Comparison of ENCODE assay signal across 24 cellular contexts in genomic region chr6:130670142-130670541, GRCh38.
DNase-seq lines count a peak whose midpoint lies in the region; ATAC-seq, FAIRE-seq and TF ChIP-seq lines count a peak whose summit lies in the region.
"Had no signal": no experiment of that assay in that cellular context is flagged by ENCODE, and none has a peak within 500 bp of the region (broad histone marks: within the 10 kb centered on the region; RNA-seq: fewer than 3 reads in every experiment).

No MANE protein-coding gene starts in this region.

- H3K9me3 ChIP-seq in HepG2 (ENCODE audit: low read length) (no peaks in the 10 kb centered on the region), right lobe of liver (no peaks in the 10 kb centered on the region), upper lobe of left lung (no peaks in the 10 kb centered on the region)
- H3K9me3 ChIP-seq in CD4-positive, alpha-beta T cell (ENCODE audit: control insufficient read depth, low read length), result no peaks in the 10 kb centered on the region
- H3K9me3 ChIP-seq: esophagus muscularis mucosa, gastroesophageal sphincter, right atrium auricular region had no signal

- no peak overlapping the region for H3K4me3 ChIP-seq in HepG2 (replicated peaks in 1 of 3; ENCODE audit: insufficient read depth in 1 of 3, low read depth in 2 of 3, low read length in 3 of 3)
- no peak overlapping the region for H3K4me3 ChIP-seq in right lobe of liver
- no peak overlapping the region for H3K4me3 ChIP-seq in upper lobe of left lung
- H3K4me3 ChIP-seq: esophagus muscularis mucosa, gastroesophageal sphincter, lung, right atrium auricular region had no signal

- no peak overlapping the region for H3K4me2 ChIP-seq in HepG2 (ENCODE audit: low read depth, low read length)

- in situ Hi-C loops in HepG2 (cut with HindIII; ENCODE audit: extremely low pct_ligation_motif_present, low pct_unique_long_range_greater_than_20kb), result no loop called here

- H3K4me3 Mint-ChIP-seq in nephron, result no peak overlapping the region
- no peak overlapping the region for H3K4me3 Mint-ChIP-seq in CD4-positive, alpha-beta T cell
- H3K4me3 Mint-ChIP-seq: activated CD4-positive, alpha-beta memory T cell treated with anti-CD3 and anti-CD28 coated beads, Interleukin-2, amount 10 ng/mL, durations not matched to agents 7 days and 5 days; brain had no signal

- no peak overlapping the region for H3K9ac ChIP-seq in HepG2 (ENCODE audit: insufficient read depth, low read depth, low read length)

- no peak overlapping the region for H2AFZ ChIP-seq in HepG2 (ENCODE audit: low read length)

- peaks cover 9% of the 10 kb centered on the region for H3K9me3 Mint-ChIP-seq in nephron
- no peaks in the 10 kb centered on the region for H3K9me3 Mint-ChIP-seq in CD4-positive, alpha-beta T cell
- H3K9me3 Mint-ChIP-seq: activated CD4-positive, alpha-beta memory T cell treated with anti-CD3 and anti-CD28 coated beads, Interleukin-2, amount 10 ng/mL, durations not matched to agents 7 days and 5 days had no signal

- DNase-seq in HepG2 (ENCODE audit: low spot score) (peak; percentile 13), right lobe of liver (no peak), SK-N-DZ (ENCODE audit: low spot score) (peak; percentile 61), upper lobe of left lung (no peak), GM20000 (ENCODE audit: low spot score) (no peak)
- DNase-seq in CD4-positive, alpha-beta T cell, result no peak
- DNase-seq: activated CD4-positive, alpha-beta memory T cell treated with anti-CD3 and anti-CD28 coated beads, Interleukin-2, amount 10 ng/mL, durations not matched to agents 7 days and 5 days; activated T-cell treated with anti-CD3 and anti-CD28 coated beads for 4 hours; kidney; NCI-H146; NCI-H2227 treated with DMSO at 0.1 percent for 48 hours; trophoblast cell had no signal

- TF ChIP-seq CTCF in HepG2 (CRISPR knock-in tag; IDR thresholded peaks at IDR 0.05), result peak; percentile 23; the same call in 1 of the 2 replicates
- no peak for TF ChIP-seq CTCF in right lobe of liver (IDR thresholded peaks at IDR 0.05)
- TF ChIP-seq CTCF in nephron (IDR thresholded peaks at IDR 0.05; ENCODE audit: unreplicated experiment in 3 of 3), result no peak
- TF ChIP-seq CTCF in upper lobe of left lung (IDR thresholded peaks at IDR 0.05), result no peak
- no peak for TF ChIP-seq CTCF in CD4-positive, alpha-beta T cell (IDR thresholded peaks at IDR 0.05)
- TF ChIP-seq CTCF in GM20000 (IDR thresholded peaks at IDR 0.05; ENCODE audit: extremely low read depth, missing control alignments), result no peak

- no peaks in the 10 kb centered on the region for H3K36me3 Mint-ChIP-seq in nephron (ENCODE audit: low read depth)
- H3K36me3 Mint-ChIP-seq in CD4-positive, alpha-beta T cell (ENCODE audit: low read depth), result no peaks in the 10 kb centered on the region
- H3K36me3 Mint-ChIP-seq: brain had no signal

- H3K4me1 Mint-ChIP-seq in nephron, result peaks cover 35% of the 10 kb centered on the region
- H3K4me1 Mint-ChIP-seq in CD4-positive, alpha-beta T cell (ENCODE audit: low read depth), result no peaks in the 10 kb centered on the region

- no TSS peak for BruUV-seq in HepG2 (replicated peaks; lab: Mats Ljungman, UMichigan)

- no peak for TF ChIP-seq POLR2A in HepG2 (IDR thresholded peaks at IDR 0.05; ENCODE audit: insufficient read depth in 1 of 2, low read depth in 2 of 2, low read length in 2 of 2)
- TF ChIP-seq POLR2A in right lobe of liver (IDR thresholded peaks at IDR 0.05), result no peak
- no peak for TF ChIP-seq POLR2A in upper lobe of left lung (IDR thresholded peaks at IDR 0.05)

- TF ChIP-seq EP300 in HepG2 (IDR thresholded peaks at IDR 0.05; ENCODE audit: low read depth in 2 of 2, low read length in 2 of 2) (no peak), HepG2 (CRISPR knock-in tag; IDR thresholded peaks at IDR 0.05; ENCODE audit: borderline replicate concordance) (no peak), upper lobe of left lung (IDR thresholded peaks at IDR 0.05) (no peak)

- TF ChIP-seq RAD21 in HepG2 (CRISPR knock-in tag; IDR thresholded peaks at IDR 0.05), result no peak

- H3K36me3 ChIP-seq in HepG2 (replicated peaks in 1 of 2; ENCODE audit: control insufficient read depth in 1 of 2, insufficient read depth in 2 of 2, low read length in 2 of 2) (no peaks in the 10 kb centered on the region), right lobe of liver (no peaks in the 10 kb centered on the region), upper lobe of left lung (no peaks in the 10 kb centered on the region)
- H3K36me3 ChIP-seq: esophagus muscularis mucosa, gastroesophageal sphincter, right atrium auricular region had no signal

- no peak overlapping the region for H3K27ac ChIP-seq in HepG2 (ENCODE audit: extremely low read length, insufficient read depth, low read length)
- no peak overlapping the region for H3K27ac ChIP-seq in right lobe of liver
- no peak overlapping the region for H3K27ac ChIP-seq in upper lobe of left lung
- H3K27ac ChIP-seq in CD4-positive, alpha-beta T cell (ENCODE audit: low read depth, low read length), result no peak overlapping the region
- H3K27ac ChIP-seq: C4-2B, gastroesophageal sphincter, HL-60, right atrium auricular region had no signal

- no peaks in the 10 kb centered on the region for H3K4me1 ChIP-seq in HepG2 (ENCODE audit: insufficient read depth, low read length)
- H3K4me1 ChIP-seq in right lobe of liver, result no peaks in the 10 kb centered on the region
- H3K4me1 ChIP-seq in upper lobe of left lung, result no peaks in the 10 kb centered on the region
- H3K4me1 ChIP-seq: esophagus muscularis mucosa, gastroesophageal sphincter had no signal

- WGBS in HepG2 (ENCODE audit: low lambda C conversion rate), result 2% methylated on average over 6 of the region's 6 CpGs
- WGBS in right lobe of liver (ENCODE audit: insufficient coverage, low coverage, low lambda C conversion rate, missing lambda C conversion rate), result 44% methylated on average over 6 of the region's 6 CpGs
- WGBS in upper lobe of left lung, 2 donors, result 62 to 68% methylated on average over 6 of the region's 6 CpGs

- no peaks in the 10 kb centered on the region for H3K79me2 ChIP-seq in HepG2 (ENCODE audit: insufficient read depth, low read length)

- intact Hi-C loops in HepG2 (cut with micrococcal nuclease; ENCODE audit: unreplicated experiment) (no loop called here), right lobe of liver (cut with DNase I) (no loop called here)
- intact Hi-C loops in CD4-positive, alpha-beta T cell (cut with DNase I, micrococcal nuclease), result no loop called here

- POLR2A ChIA-PET in HepG2 (lab: Yijun Ruan, JAX), result no interaction called here
- POLR2A ChIA-PET in CD4-positive, alpha-beta T cell (lab: Charles Lee), result no interaction called here

- H3K27me3 ChIP-seq in HepG2 (ENCODE audit: control insufficient read depth in 1 of 2, insufficient read depth in 2 of 2, low read length in 2 of 2) (peaks cover 0 to 6% of the 10 kb centered on the region in 2 experiments; a peak in 1 of 5 replicates), right lobe of liver (no peaks in the 10 kb centered on the region), upper lobe of left lung (no peaks in the 10 kb centered on the region)
- H3K27me3 ChIP-seq in CD4-positive, alpha-beta T cell (ENCODE audit: control insufficient read depth, insufficient read depth, low read length), result no peaks in the 10 kb centered on the region
- H3K27me3 ChIP-seq: esophagus muscularis mucosa, gastroesophageal sphincter, right atrium auricular region had no signal

- H3K27ac Mint-ChIP-seq in nephron, result peak overlapping the region in 2 of 3 experiments; percentile 22 to 66
- no peak overlapping the region for H3K27ac Mint-ChIP-seq in CD4-positive, alpha-beta T cell
- H3K27ac Mint-ChIP-seq: activated CD4-positive, alpha-beta memory T cell treated with anti-CD3 and anti-CD28 coated beads, Interleukin-2, amount 10 ng/mL, durations not matched to agents 7 days and 5 days had no signal

- FAIRE-seq in HepG2 (lab: Jason Lieb, UNC), result no peak
- FAIRE-seq: colon, D721Med, kidney had no signal

- CTCF ChIA-PET in HepG2 (lab: Yijun Ruan, JAX; ENCODE audit: low intra/inter-chr PET ratio, low total read pairs), result no interaction called here
- CTCF ChIA-PET in CD4-positive, alpha-beta T cell (lab: Charles Lee), result no interaction called here

- no peaks in the 10 kb centered on the region for H4K20me1 ChIP-seq in HepG2 (ENCODE audit: insufficient read depth, low read length)

- peaks cover 8% of the 10 kb centered on the region for H3K27me3 Mint-ChIP-seq in nephron (ENCODE audit: low read depth)
- H3K27me3 Mint-ChIP-seq in CD4-positive, alpha-beta T cell, result no peaks in the 10 kb centered on the region
- H3K27me3 Mint-ChIP-seq: activated CD4-positive, alpha-beta memory T cell treated with anti-CD3 and anti-CD28 coated beads, Interleukin-2, amount 10 ng/mL, durations not matched to agents 7 days and 5 days; brain had no signal

- peak; percentile 64 for ATAC-seq in HepG2
- no peak for ATAC-seq in right lobe of liver
- ATAC-seq in upper lobe of left lung (ENCODE audit: low FRiP score in 2 of 2), result no peak
- no peak for ATAC-seq in CD4-positive, alpha-beta T cell (ENCODE audit: poor library complexity)
- ATAC-seq in GM18907 (IDR thresholded peaks at IDR 0.05; ENCODE audit: unreplicated experiment), result no peak
- ATAC-seq: activated CD4-positive, CD25-positive, alpha-beta regulatory T cell treated with anti-CD3 and anti-CD28 coated beads, Interleukin-2, amount 50 U/mL, for 24 hours; gastroesophageal sphincter had no signal

TF ChIP-seq in HepG2, 621 proteins besides CTCF, POLR2A, EP300 and RAD21 (continues in another document):
- TF ChIP-seq, protein P1, sequence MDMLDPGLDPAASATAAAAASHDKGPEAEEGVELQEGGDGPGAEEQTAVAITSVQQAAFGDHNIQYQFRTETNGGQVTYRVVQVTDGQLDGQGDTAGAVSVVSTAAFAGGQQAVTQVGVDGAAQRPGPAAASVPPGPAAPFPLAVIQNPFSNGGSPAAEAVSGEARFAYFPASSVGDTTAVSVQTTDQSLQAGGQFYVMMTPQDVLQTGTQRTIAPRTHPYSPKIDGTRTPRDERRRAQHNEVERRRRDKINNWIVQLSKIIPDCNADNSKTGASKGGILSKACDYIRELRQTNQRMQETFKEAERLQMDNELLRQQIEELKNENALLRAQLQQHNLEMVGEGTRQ (IDR thresholded peaks at IDR 0.05; ENCODE audit: low read depth, low read length), result peak; percentile 42; the same call in 1 of the 2 replicates
- TF ChIP-seq, protein P1 (CRISPR knock-in tag; IDR thresholded peaks at IDR 0.05; ENCODE audit: borderline replicate concordance), result peak; percentile 36; the same call in 1 of the 2 replicates

Comparison
In these comparisons a context has a peak if more than half of its experiments do, and no peak if none do; other contexts are left out.
1. DNase-seq: peak in HepG2 (single experiment) and SK-N-DZ (single experiment); none in right lobe of liver (0 of 3), upper lobe of left lung (0 of 2), CD4-positive, alpha-beta T cell (0 of 10) and GM20000 (single experiment).